9 cellular contexts compared by ENCODE assay signal in the genomic region with DNA sequence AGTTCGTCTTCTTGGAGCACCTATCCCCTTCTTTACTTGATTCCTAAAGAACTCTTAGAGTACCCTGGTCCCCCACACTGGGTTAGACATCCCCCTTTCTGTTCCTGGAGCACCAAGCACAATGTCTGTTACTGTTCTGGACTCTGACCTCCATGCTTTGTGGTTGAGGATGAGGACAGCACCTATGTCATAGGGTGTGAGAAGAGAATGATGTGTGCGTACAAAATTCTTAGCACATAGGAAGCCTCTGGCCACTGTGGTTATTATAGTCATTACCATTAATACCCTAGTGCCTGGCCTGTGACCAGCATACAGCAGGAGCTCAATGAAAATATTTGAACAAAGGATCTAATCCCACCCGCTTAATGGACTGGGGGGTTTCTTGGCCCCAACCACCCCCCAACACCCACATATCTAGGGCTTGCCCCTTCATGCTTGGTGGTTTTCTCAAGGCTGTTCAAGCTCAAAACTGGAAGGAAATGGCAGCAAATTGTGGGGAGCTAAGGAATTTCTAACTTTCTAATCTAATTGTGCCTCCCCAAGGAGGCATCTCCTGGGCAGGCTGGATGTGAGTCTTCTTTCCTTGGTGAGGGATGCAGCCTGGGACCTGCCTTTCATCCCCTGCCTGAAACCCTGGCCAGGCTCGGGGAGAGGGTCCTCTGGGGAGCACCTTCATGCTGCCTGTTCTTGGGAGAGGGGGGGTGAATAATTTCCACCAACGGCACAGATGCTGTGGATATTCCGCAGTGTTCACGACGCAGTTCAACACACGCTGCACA. TPM values are rescaled to one million over a fixed set of nuclear protein-coding genes. Genes with fewer than 3 reads are reported as not detected.
DNase-seq lines count a peak whose midpoint lies in the region; TF ChIP-seq lines count a peak whose summit lies in the region.
"Had no signal": no experiment of that assay in that cellular context is flagged by ENCODE, and none has a peak within 500 bp of the region (broad histone marks: within the 10 kb centered on the region; RNA-seq: fewer than 3 reads in every experiment).

No MANE protein-coding gene starts in this region.

- H3K9me3 Mint-ChIP-seq in HFFc6 (no peaks in the 10 kb centered on the region), MCF 10A (ENCODE audit: unreplicated experiment) (no peaks in the 10 kb centered on the region), nephron (no peaks in the 10 kb centered on the region)

- H3K4me1 ChIP-seq in BLaER1 treated with 17β-estradiol and CSF1 and Interleukin-3, amounts not matched to agents 10 nM and 100 nM: peaks cover 31 to 45% (median 38%) of the 10 kb centered on the region in 10 experiments

- BruUV-seq in MCF 10A (replicated peaks; lab: Mats Ljungman, UMichigan): no TSS peak

- H3K4me1 Mint-ChIP-seq in HFFc6 (ENCODE audit: low read depth) (peaks cover 20% of the 10 kb centered on the region), MCF 10A (ENCODE audit: insufficient read depth, unreplicated experiment) (peaks cover 12% of the 10 kb centered on the region), nephron (peaks cover 42% of the 10 kb centered on the region)

- DNase-seq in HFFc6: no peak
- DNase-seq in MCF 10A (ENCODE audit: unreplicated experiment): no peak
- DNase-seq in WERI-Rb-1: no peak
- DNase-seq in posterior vena cava (ENCODE audit: low spot score): no peak
- no peak for DNase-seq in NCI-H1105 (lab: John Stamatoyannopoulos, UW)
- no peak for DNase-seq in DMS114 treated with DMSO at 0.1 percent for 48 hours (lab: John Stamatoyannopoulos, UW; ENCODE audit: unreplicated experiment)
- DNase-seq: DMS79 had no signal

- H3K9ac ChIP-seq in BLaER1 treated with 17β-estradiol and CSF1 and Interleukin-3, amounts not matched to agents 10 nM and 100 nM: no peak overlapping the region; a peak in 1 of 22 replicates

- no peaks in the 10 kb centered on the region for H3K27me3 ChIP-seq in BLaER1 treated with 17β-estradiol and CSF1 and Interleukin-3, amounts not matched to agents 10 nM and 100 nM
- H3K27me3 ChIP-seq in WERI-Rb-1 (ENCODE audit: insufficient read depth, low read depth, severe bottlenecking): no peaks in the 10 kb centered on the region

- peak overlapping the region in 1 of 10 experiments; percentile 98; a peak in 1 of 20 replicates for H3K4me3 ChIP-seq in BLaER1 treated with 17β-estradiol and CSF1 and Interleukin-3, amounts not matched to agents 10 nM and 100 nM
- no peak overlapping the region for H3K4me3 ChIP-seq in WERI-Rb-1 (ENCODE audit: low read depth, low read length)

- POLR2A ChIA-PET in MCF 10A (lab: Yijun Ruan, JAX): interaction anchor here (1.0 kb wide), 1 partner anchor 87 kb away, joined by 3 read pairs; no protein-coding TSS in a partner anchor

- H3K36me3 ChIP-seq in BLaER1 treated with 17β-estradiol and CSF1 and Interleukin-3, amounts not matched to agents 10 nM and 100 nM: peaks cover 0 to 16% (median 10%) of the 10 kb centered on the region in 11 experiments; a peak in 15 of 22 replicates
- H3K36me3 ChIP-seq in WERI-Rb-1: no peaks in the 10 kb centered on the region

- TF ChIP-seq CTCF in HFFc6 (IDR thresholded peaks at IDR 0.05): no peak
- no peak for TF ChIP-seq CTCF in MCF 10A (IDR thresholded peaks at IDR 0.05; ENCODE audit: unreplicated experiment)
- no peak for TF ChIP-seq CTCF in nephron (IDR thresholded peaks at IDR 0.05; ENCODE audit: unreplicated experiment in 3 of 3)
- no peak for TF ChIP-seq CTCF in WERI-Rb-1 (IDR thresholded peaks at IDR 0.05; ENCODE audit: low read depth, low read length)

- H3K27ac Mint-ChIP-seq in HFFc6 (peak overlapping the region; percentile 76), MCF 10A (ENCODE audit: low read depth, unreplicated experiment) (peak overlapping the region; percentile 77), nephron (peak overlapping the region; percentile 84 to 96 (median 92))

- intact Hi-C loops in MCF 10A (cut with micrococcal nuclease) (no loop called here), posterior vena cava (cut with DNase I) (loop anchor here in 1 of 2 donors (10.0 kb wide), 1 partner anchor 172 kb away; no protein-coding TSS in a partner anchor)

- peaks cover 17 to 22% (median 18%) of the 10 kb centered on the region in 11 experiments; a peak in 21 of 22 replicates for H4K20me1 ChIP-seq in BLaER1 treated with 17β-estradiol and CSF1 and Interleukin-3, amounts not matched to agents 10 nM and 100 nM

- H3K27ac ChIP-seq in BLaER1 treated with 17β-estradiol and CSF1 and Interleukin-3, amounts not matched to agents 10 nM and 100 nM: no peak overlapping the region
- no peak overlapping the region for H3K27ac ChIP-seq in WERI-Rb-1

- H3K27me3 Mint-ChIP-seq in HFFc6 (ENCODE audit: insufficient read depth): peaks cover 17% of the 10 kb centered on the region
- no peaks in the 10 kb centered on the region for H3K27me3 Mint-ChIP-seq in MCF 10A (ENCODE audit: insufficient read depth, unreplicated experiment)
- peaks cover 30% of the 10 kb centered on the region for H3K27me3 Mint-ChIP-seq in nephron (ENCODE audit: low read depth)

- H3K4me3 Mint-ChIP-seq in HFFc6 (peak overlapping the region; percentile 79), MCF 10A (ENCODE audit: unreplicated experiment) (peak overlapping the region; percentile 75), nephron (peak overlapping the region; percentile 90 to 92 (median 92))

- CTCF ChIA-PET in MCF 10A (lab: Yijun Ruan, JAX): interaction anchor here (0.5 kb wide), 1 partner anchor 104 kb away, joined by 3 read pairs; no protein-coding TSS in a partner anchor

- H3K9me3 ChIP-seq in BLaER1 treated with 17β-estradiol and CSF1 and Interleukin-3, amounts not matched to agents 10 nM and 100 nM (replicated peaks in 1 of 11): no peaks in the 10 kb centered on the region
- H3K9me3 ChIP-seq in WERI-Rb-1 (ENCODE audit: severe bottlenecking): no peaks in the 10 kb centered on the region

- H3K36me3 Mint-ChIP-seq in HFFc6 (ENCODE audit: low read depth) (no peaks in the 10 kb centered on the region), MCF 10A (ENCODE audit: insufficient read depth, unreplicated experiment) (no peaks in the 10 kb centered on the region), nephron (ENCODE audit: low read depth) (no peaks in the 10 kb centered on the region)

- H3K4me2 ChIP-seq in BLaER1 treated with 17β-estradiol and CSF1 and Interleukin-3, amounts not matched to agents 10 nM and 100 nM: peak overlapping the region; percentile 66 to 94 (median 86); a peak in 20 of 22 replicates

RNA-seq across cellular contexts. Expression of gene CMIP, which starts 1.5 kb away (rescaled TPM):
- total RNA-seq in HFFc6 (2021; fragmentation: NEBNext Ultra II Directional; extraction: Animal tissue kit (Norgen Biotek cat#: 25700)): 10 to 100 TPM; 35.9 to 48.0 (median 43.5) TPM
- total RNA-seq in MCF 10A (2022) (44.3 and 53.6 TPM in 2 replicates), posterior vena cava (10 to 100 TPM; 38.2 to 45.2 TPM)
